In genomic region chr3:129033619-129034321, GRCh38 we compare ENCODE assay signal across 22 cellular contexts. TPM values are rescaled to one million over a fixed set of nuclear protein-coding genes. Genes with fewer than 3 reads are reported as not detected.
"Had no signal": no experiment of that assay in that cellular context is flagged by ENCODE, and none has a peak within 500 bp of the region (broad histone marks: within the 10 kb centered on the region; RNA-seq: fewer than 3 reads in every experiment).

No MANE protein-coding gene starts in this region.

- H3K27me3 Mint-ChIP-seq: natural killer cell treated with Interleukin-12 subunit alpha and Interleukin-12 subunit beta and Interleukin-15 and Interleukin-18, amount 100 ng/mL, for 72 hours; stimulated activated naive CD8-positive, alpha-beta T cell treated with anti-CD3 and anti-CD28 coated beads, Interleukin-15, amount 100 ng/mL, for 72 hours had no signal

- H3K27ac Mint-ChIP-seq: activated CD4-positive, alpha-beta T cell treated with anti-CD3 and anti-CD28 coated beads, Interleukin-2, amount 10 ng/mL, durations not matched to agents 24 days and 14 days; activated CD8-positive, alpha-beta T cell treated with anti-CD3 and anti-CD28 coated beads, Interleukin-2, amount 10 ng/mL, durations not matched to agents 7 days and 5 days; activated T-helper 1 cell treated with anti-CD3 and anti-CD28 coated beads, Interleukin-12 subunit alpha, Interleukin-12 subunit beta, Interleukin-2, Interleukin-4 antibody, amounts not matched to agents 30 ng/mL and 10 ng/mL and 1 ng/mL, durations not matched to agents 14 hours and 24 hours and 36 hours; mesothelial cell of epicardium; natural killer cell treated with Interleukin-12 subunit alpha and Interleukin-12 subunit beta and Interleukin-15 and Interleukin-18, amount 100 ng/mL, for 72 hours; stimulated activated naive CD8-positive, alpha-beta T cell treated with anti-CD3 and anti-CD28 coated beads, Interleukin-15, amount 100 ng/mL, for 72 hours; T-helper 2 cell treated with Interferon-gamma antibody and Interleukin-4, amounts not matched to agents 5 μg/mL and 100 μg/mL, for 36 hours had no signal

- DNase-seq: activated CD4-positive, alpha-beta T cell treated with anti-CD3 and anti-CD28 coated beads, Interleukin-2, amount 10 ng/mL, durations not matched to agents 24 days and 14 days; activated CD8-positive, alpha-beta T cell treated with anti-CD3 and anti-CD28 coated beads, Interleukin-2, amount 10 ng/mL, durations not matched to agents 7 days and 5 days; esophagus squamous epithelium; heart left ventricle; left colon; psoas muscle; stimulated activated CD4-positive, alpha-beta T cell treated with anti-CD3 and anti-CD28 coated beads, Interleukin-12 subunit alpha, Interleukin-12 subunit beta, amount 100 ng/mL, for 4 hours; stimulated activated naive CD8-positive, alpha-beta T cell treated with anti-CD3 and anti-CD28 coated beads, Interleukin-15, amount 100 ng/mL, for 72 hours had no signal

- H3K27me3 ChIP-seq: breast epithelium, gastroesophageal sphincter, heart left ventricle, ovary, right atrium auricular region had no signal

- H3K4me3 Mint-ChIP-seq: activated CD4-positive, alpha-beta T cell treated with anti-CD3 and anti-CD28 coated beads, Interleukin-2, amount 10 ng/mL, durations not matched to agents 24 days and 14 days; activated CD8-positive, alpha-beta T cell treated with anti-CD3 and anti-CD28 coated beads, Interleukin-2, amount 10 ng/mL, durations not matched to agents 7 days and 5 days; activated T-helper 1 cell treated with anti-CD3 and anti-CD28 coated beads, Interleukin-12 subunit alpha, Interleukin-12 subunit beta, Interleukin-2, Interleukin-4 antibody, amounts not matched to agents 30 ng/mL and 10 ng/mL and 1 ng/mL, durations not matched to agents 14 hours and 24 hours and 36 hours; mesothelial cell of epicardium; natural killer cell treated with Interleukin-12 subunit alpha and Interleukin-12 subunit beta and Interleukin-15 and Interleukin-18, amount 100 ng/mL, for 72 hours; stimulated activated naive CD8-positive, alpha-beta T cell treated with anti-CD3 and anti-CD28 coated beads, Interleukin-15, amount 100 ng/mL, for 72 hours; T-helper 2 cell treated with Interferon-gamma antibody and Interleukin-4, amounts not matched to agents 5 μg/mL and 100 μg/mL, for 36 hours had no signal

- H3K36me3 ChIP-seq: breast epithelium, ovary, right atrium auricular region, tibial artery had no signal

- H3K4me1 ChIP-seq: breast epithelium, esophagus squamous epithelium, psoas muscle, right atrium auricular region, tibial artery had no signal

- H3K9me3 ChIP-seq: breast epithelium, esophagus squamous epithelium, gastroesophageal sphincter, heart left ventricle, ovary, right atrium auricular region, tibial artery had no signal

- ATAC-seq: activated CD4-positive, CD25-positive, alpha-beta regulatory T cell treated with anti-CD3 and anti-CD28 coated beads, Interleukin-2, amount 50 U/mL, for 24 hours; activated CD8-positive, alpha-beta T cell treated with anti-CD3 and anti-CD28 coated beads, Interleukin-2, amount 10 ng/mL, durations not matched to agents 7 days and 5 days; gastroesophageal sphincter; natural killer cell treated with Interleukin-12 subunit alpha and Interleukin-12 subunit beta and Interleukin-15 and Interleukin-18, amount 100 ng/mL, for 72 hours; psoas muscle; stimulated activated naive CD8-positive, alpha-beta T cell treated with anti-CD3 and anti-CD28 coated beads, Interleukin-15, amount 100 ng/mL, for 72 hours had no signal

- H3K36me3 Mint-ChIP-seq: activated naive CD4-positive, alpha-beta T cell treated with anti-CD3 and anti-CD28 coated beads, Interleukin-2, amount 50 U/mL, for 72 hours; mesothelial cell of epicardium; natural killer cell treated with Interleukin-12 subunit alpha and Interleukin-12 subunit beta and Interleukin-15 and Interleukin-18, amount 100 ng/mL, for 72 hours had no signal

- H3K4me3 ChIP-seq: breast epithelium, coronary artery, esophagus squamous epithelium, gastroesophageal sphincter, heart left ventricle, lung, ovary, psoas muscle, right atrium auricular region, tibial artery had no signal

- H3K27ac ChIP-seq: breast epithelium, coronary artery, esophagus squamous epithelium, gastroesophageal sphincter, heart left ventricle, ovary, psoas muscle, right atrium auricular region, tibial artery, VCaP had no signal

- H3K4me1 Mint-ChIP-seq: mesothelial cell of epicardium had no signal

- H3K9me3 Mint-ChIP-seq: activated CD4-positive, alpha-beta T cell treated with anti-CD3 and anti-CD28 coated beads, Interleukin-2, amount 10 ng/mL, durations not matched to agents 24 days and 14 days; activated naive CD4-positive, alpha-beta T cell treated with anti-CD3 and anti-CD28 coated beads, Interleukin-2, amount 50 U/mL, for 72 hours; activated T-helper 1 cell treated with anti-CD3 and anti-CD28 coated beads, Interleukin-12 subunit alpha, Interleukin-12 subunit beta, Interleukin-2, Interleukin-4 antibody, amounts not matched to agents 30 ng/mL and 10 ng/mL and 1 ng/mL, durations not matched to agents 14 hours and 24 hours and 36 hours; natural killer cell treated with Interleukin-12 subunit alpha and Interleukin-12 subunit beta and Interleukin-15 and Interleukin-18, amount 100 ng/mL, for 72 hours; stimulated activated naive CD8-positive, alpha-beta T cell treated with anti-CD3 and anti-CD28 coated beads, Interleukin-15, amount 100 ng/mL, for 72 hours; T-helper 2 cell treated with Interferon-gamma antibody and Interleukin-4, amounts not matched to agents 5 μg/mL and 100 μg/mL, for 36 hours had no signal

RNA-seq across cellular contexts. Expression of gene GP9, which starts 26.8 kb away (rescaled TPM):
- total RNA-seq: activated CD4-positive, alpha-beta T cell treated with anti-CD3 and anti-CD28 coated beads, Interleukin-2, amount 10 ng/mL, durations not matched to agents 24 days and 14 days; activated CD8-positive, alpha-beta T cell treated with anti-CD3 and anti-CD28 coated beads, Interleukin-2, amount 10 ng/mL, durations not matched to agents 7 days and 5 days; activated naive CD4-positive, alpha-beta T cell treated with anti-CD3 and anti-CD28 coated beads, Interleukin-2, amount 50 U/mL, for 72 hours; activated T-helper 1 cell treated with anti-CD3 and anti-CD28 coated beads, Interleukin-12 subunit alpha, Interleukin-12 subunit beta, Interleukin-2, Interleukin-4 antibody, amounts not matched to agents 30 ng/mL and 10 ng/mL and 1 ng/mL, durations not matched to agents 14 hours and 24 hours and 36 hours; esophagus squamous epithelium; gastroesophageal sphincter; heart left ventricle; mesothelial cell of epicardium; ovary; psoas muscle; right atrium auricular region had no signal

RNA-seq across cellular contexts. Expression of gene CFAP92, which starts 39.9 kb away (rescaled TPM):
- total RNA-seq: activated CD4-positive, alpha-beta T cell treated with anti-CD3 and anti-CD28 coated beads, Interleukin-2, amount 10 ng/mL, durations not matched to agents 24 days and 14 days; right atrium auricular region had no signal
